ENCODE assay signal across 10 cellular contexts in genomic region chr5:132471006-132471907, GRCh38. TPM values are rescaled to one million over a fixed set of nuclear protein-coding genes. Genes with fewer than 3 reads are reported as not detected.
DNase-seq lines count a peak whose midpoint lies in the region; ATAC-seq and TF ChIP-seq lines count a peak whose summit lies in the region.
"Had no signal": no experiment of that assay in that cellular context is flagged by ENCODE, and none has a peak within 500 bp of the region (broad histone marks: within the 10 kb centered on the region; RNA-seq: fewer than 3 reads in every experiment).

No MANE protein-coding gene starts in this region.

- no peaks in the 10 kb centered on the region for H3K27me3 Mint-ChIP-seq in activated T-cell treated with anti-CD3 and anti-CD28 coated beads, Interleukin-2, amount 50 U/mL, for 24 hours
- H3K27me3 Mint-ChIP-seq in T-cell (no peaks in the 10 kb centered on the region), chondrocyte (ENCODE audit: low read depth) (no peaks in the 10 kb centered on the region)

- H3K4me1 Mint-ChIP-seq in activated T-cell treated with anti-CD3 and anti-CD28 coated beads, Interleukin-2, amount 50 U/mL, for 24 hours (ENCODE audit: low read depth) = peaks cover 82% of the 10 kb centered on the region
- peaks cover 84 to 95% (median 89%) of the 10 kb centered on the region in 3 donors for H3K4me1 Mint-ChIP-seq in T-cell
- H3K4me1 Mint-ChIP-seq in chondrocyte (ENCODE audit: low read depth) = peaks cover 44% of the 10 kb centered on the region

- CTCF ChIA-PET in T-cell (lab: Charles Lee) = interaction anchor here (0.7 to 2.9 kb wide), 9 partner anchors 8 to 348 kb away, joined by 3 to 10 read pairs (median 4); partner anchors contain the start of gene IRF1 (in 1 of the 2)

- no peak overlapping the region for H3K4me3 ChIP-seq in thymus (ENCODE audit: low read length)

- H3K9me3 Mint-ChIP-seq in activated T-cell treated with anti-CD3 and anti-CD28 coated beads, Interleukin-2, amount 50 U/mL, for 24 hours = no peaks in the 10 kb centered on the region
- H3K9me3 Mint-ChIP-seq in T-cell = no peaks in the 10 kb centered on the region
- H3K9me3 Mint-ChIP-seq in chondrocyte (ENCODE audit: low read depth) = peaks cover 7% of the 10 kb centered on the region

- peaks cover 11% of the 10 kb centered on the region for H3K36me3 ChIP-seq in thymus (ENCODE audit: control insufficient read depth, insufficient read depth)

- no peaks in the 10 kb centered on the region for H3K27me3 ChIP-seq in thymus (ENCODE audit: control insufficient read depth, insufficient read depth)

- H3K4me3 Mint-ChIP-seq in activated T-cell treated with anti-CD3 and anti-CD28 coated beads, Interleukin-2, amount 50 U/mL, for 24 hours = no peak overlapping the region
- H3K4me3 Mint-ChIP-seq in T-cell (peak overlapping the region; percentile 17 to 61 (median 28)), chondrocyte (ENCODE audit: unreplicated experiment) (no peak overlapping the region)
- H3K4me3 Mint-ChIP-seq: mesothelial cell of epicardium had no signal

- peak overlapping the region; percentile 43 for H3K27ac ChIP-seq in thymus (ENCODE audit: low read depth)

- peak; percentile 23 for DNase-seq in activated T-cell treated with anti-CD3 and anti-CD28 coated beads, Interleukin-2, amount 50 U/mL, for 24 hours
- no peak for DNase-seq in activated T-cell treated with anti-CD3 and anti-CD28 coated beads, Interleukin-2, amount 50 U/mL, for 1 hour
- DNase-seq in T-cell (peak in 2 of 34 experiments; percentile 6 to 13), glomerular visceral epithelial cell (ENCODE audit: extremely low spot score) (peak; percentile 77), chondrocyte (ENCODE audit: low spot score) (no peak)
- DNase-seq: NCI-H446 treated with DMSO at 0.1 percent for 48 hours had no signal

- no peaks in the 10 kb centered on the region for H3K9me3 ChIP-seq in thymus (ENCODE audit: control insufficient read depth)

- H3K4me1 ChIP-seq in thymus (ENCODE audit: control insufficient read depth, insufficient read depth, low read length) = peaks cover 26% of the 10 kb centered on the region

- peaks cover 6% of the 10 kb centered on the region for H3K36me3 Mint-ChIP-seq in activated T-cell treated with anti-CD3 and anti-CD28 coated beads, Interleukin-2, amount 50 U/mL, for 24 hours (ENCODE audit: low read depth)
- H3K36me3 Mint-ChIP-seq in T-cell (peaks cover 9% of the 10 kb centered on the region), chondrocyte (ENCODE audit: low read depth) (peaks cover 3% of the 10 kb centered on the region)

- POLR2A ChIA-PET in T-cell (lab: Charles Lee) = interaction anchor here (0.5 to 5.0 kb wide), 18 partner anchors 7 to 72 kb away, joined by 3 to 75 read pairs (median 4); partner anchors contain the start of gene IRF1 (in 1 of the 2)

- 98% methylated on average over 7 of the region's 7 CpGs for WGBS in thymus

- H3K27ac Mint-ChIP-seq in activated T-cell treated with anti-CD3 and anti-CD28 coated beads, Interleukin-2, amount 50 U/mL, for 24 hours = peak overlapping the region; percentile 80
- peak overlapping the region; percentile 94 to 97 for H3K27ac Mint-ChIP-seq in T-cell
- no peak overlapping the region for H3K27ac Mint-ChIP-seq in chondrocyte (ENCODE audit: unreplicated experiment)
- H3K27ac Mint-ChIP-seq: mesothelial cell of epicardium had no signal

- TF ChIP-seq CTCF in chondrocyte (IDR thresholded peaks at IDR 0.05) = no peak

- ATAC-seq in T-cell (replicated peaks in 1 of 4) = no peak
- no peak for ATAC-seq in HG03354 (IDR thresholded peaks at IDR 0.05; ENCODE audit: poor library complexity, severe bottlenecking, unreplicated experiment)
- ATAC-seq in GM18867 (IDR thresholded peaks at IDR 0.05; ENCODE audit: unreplicated experiment) = no peak

RNA-seq across cellular contexts. Expression of gene IRF1, which starts 19.3 kb away (rescaled TPM):
- 100 to 1,000 TPM; 167 to 859 (median 252) TPM for total RNA-seq in T-cell
- polyA plus RNA-seq in thymus = 47.7 TPM
- total RNA-seq in chondrocyte = 10.8 to 17.8 TPM (median 16.3 TPM) in 3 replicates

Comparison
In these comparisons a context has a peak if more than half of its experiments do, and no peak if none do; other contexts are left out.
1. DNase-seq: peak in activated T-cell treated with anti-CD3 and anti-CD28 coated beads, Interleukin-2, amount 50 U/mL, for 24 hours (single experiment) and glomerular visceral epithelial cell (single experiment); none in activated T-cell treated with anti-CD3 and anti-CD28 coated beads, Interleukin-2, amount 50 U/mL, for 1 hour (single experiment) and chondrocyte (single experiment).
2. H3K4me3 Mint-ChIP-seq: peak in T-cell (3 of 3); none in activated T-cell treated with anti-CD3 and anti-CD28 coated beads, Interleukin-2, amount 50 U/mL, for 24 hours (single experiment) and chondrocyte (single experiment).